Comparison of ENCODE assay signal across 19 cellular contexts in the genomic region with DNA sequence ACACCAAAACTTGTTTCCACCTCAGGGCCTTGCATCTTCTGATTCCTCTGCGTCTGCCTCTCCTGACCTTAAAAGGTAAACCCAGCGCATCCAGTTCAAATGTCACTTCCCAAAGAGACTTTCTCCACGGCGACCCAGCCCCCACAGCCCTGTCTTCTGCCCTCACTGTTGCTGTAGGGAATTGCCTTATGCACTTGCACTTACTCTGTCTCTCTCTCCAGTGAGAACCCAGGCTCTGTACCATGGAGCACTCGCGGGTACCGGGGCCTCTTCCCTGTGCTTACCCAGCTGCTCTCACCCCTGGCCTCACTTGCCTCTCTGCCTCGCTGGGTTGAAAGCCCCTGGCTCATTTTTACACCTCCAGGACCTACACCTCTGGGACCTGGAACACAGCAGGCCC. TPM values are rescaled to one million over a fixed set of nuclear protein-coding genes. Genes with fewer than 3 reads are reported as not detected.
DNase-seq lines count a peak whose midpoint lies in the region; ATAC-seq and TF ChIP-seq lines count a peak whose summit lies in the region.
"Had no signal": no experiment of that assay in that cellular context is flagged by ENCODE, and none has a peak within 500 bp of the region (broad histone marks: within the 10 kb centered on the region; RNA-seq: fewer than 3 reads in every experiment).

No MANE protein-coding gene starts in this region.

- H3K9me3 ChIP-seq in OCI-LY7 (ENCODE audit: low read length) (no peaks in the 10 kb centered on the region), duodenal mucosa (ENCODE audit: control insufficient read depth in 1 of 2, low read length in 2 of 2) (no peaks in the 10 kb centered on the region), mucosa of stomach (ENCODE audit: control insufficient read depth, low read length) (no peaks in the 10 kb centered on the region), sigmoid colon (no peaks in the 10 kb centered on the region)

- DNase-seq in OCI-LY7 (ENCODE audit: low spot score) (no peak), sigmoid colon (no peak), DMS153 (lab: John Stamatoyannopoulos, UW) (no peak), OCI-M2 (lab: John Stamatoyannopoulos, UW; ENCODE audit: unreplicated experiment) (no peak)
- DNase-seq: HCEC 1CT, NCI-H1436, NCI-H2029, NCI-H774, Right ventricle myocardium superior had no signal

- peak overlapping the region; percentile 36 to 51 for H3K9ac ChIP-seq in duodenal mucosa (ENCODE audit: low read depth in 1 of 2, low read length in 2 of 2)
- H3K9ac ChIP-seq in mucosa of stomach (ENCODE audit: low read length), result peak overlapping the region; percentile 20

- CTCF ChIA-PET in OCI-LY7 (lab: Charles Lee; ENCODE audit: unreplicated experiment), result no interaction called here

- H3K9me2 ChIP-seq in OCI-LY7 (ENCODE audit: insufficient read depth, low read length), result no peaks in the 10 kb centered on the region

- no peak for TF ChIP-seq EP300 in sigmoid colon (IDR thresholded peaks at IDR 0.05)

- H3K27ac ChIP-seq in OCI-LY7 (ENCODE audit: low read depth, low read length, poor library complexity, severe bottlenecking), result no peak overlapping the region
- peak overlapping the region; percentile 45 for H3K27ac ChIP-seq in duodenal mucosa (ENCODE audit: low read depth, low read length)
- H3K27ac ChIP-seq in sigmoid colon, result peak overlapping the region in 3 of 4 donors; percentile 77 to 84 (median 83)
- H3K27ac ChIP-seq: C4-2B, SK-N-MC had no signal

- H2AFZ ChIP-seq in OCI-LY7 (ENCODE audit: low read length), result peak overlapping the region; percentile 72; the same call in 1 of the 2 replicates

- POLR2A ChIA-PET in OCI-LY7 (lab: Charles Lee), result interaction anchor here (0.6 to 1.2 kb wide), 2 partner anchors 9 to 32 kb away, joined by 4 read pairs; no protein-coding TSS in a partner anchor

- no peaks in the 10 kb centered on the region for H4K20me1 ChIP-seq in OCI-LY7 (ENCODE audit: insufficient read depth, low read length)

- 35 to 65% methylated on average over 8 of the region's 8 CpGs for WGBS in sigmoid colon, 2 donors

- TF ChIP-seq CTCF in OCI-LY7 (conservative IDR thresholded peaks at IDR 0.05; ENCODE audit: low read length) (no peak), sigmoid colon (IDR thresholded peaks at IDR 0.05) (no peak)

- ATAC-seq in GM18907 (IDR thresholded peaks at IDR 0.05; ENCODE audit: unreplicated experiment), result no peak
- ATAC-seq in GM19397 (IDR thresholded peaks at IDR 0.05; ENCODE audit: unreplicated experiment), result no peak
- ATAC-seq: K562, Panc1 had no signal

- H3K4me2 ChIP-seq in OCI-LY7 (ENCODE audit: low read length), result peak overlapping the region; percentile 34; the same call in 1 of the 2 replicates

- intact Hi-C loops in OCI-LY7 (cut with micrococcal nuclease; ENCODE audit: unreplicated experiment) (no loop called here), sigmoid colon (cut with DNase I) (no loop called here)

- TF ChIP-seq POLR2A in sigmoid colon (IDR thresholded peaks at IDR 0.05), result no peak

- H3K4me1 ChIP-seq in OCI-LY7 (ENCODE audit: insufficient read depth, low read length, poor library complexity, severe bottlenecking) (peaks cover 64% of the 10 kb centered on the region), duodenal mucosa (ENCODE audit: control insufficient read depth in 1 of 2, insufficient read depth in 2 of 2, low read length in 2 of 2) (peaks cover 47 to 55% of the 10 kb centered on the region in 2 donors), mucosa of stomach (ENCODE audit: control insufficient read depth, insufficient read depth, low read length) (peaks cover 30% of the 10 kb centered on the region), sigmoid colon (peaks cover 0 to 50% (median 44%) of the 10 kb centered on the region in 4 donors)

- no TSS peak for BruUV-seq in OCI-LY7 (replicated peaks; lab: Mats Ljungman, UMichigan)

- H3K4me3 ChIP-seq in OCI-LY7 (ENCODE audit: low read depth, low read length, poor library complexity, severe bottlenecking) (no peak overlapping the region), duodenal mucosa (ENCODE audit: low read depth in 1 of 2, low read length in 2 of 2) (peak overlapping the region; percentile 37 to 51), mucosa of stomach (ENCODE audit: low read length) (no peak overlapping the region), sigmoid colon (no peak overlapping the region)
- H3K4me3 ChIP-seq: K562, SK-N-MC had no signal

- H3K27me3 ChIP-seq in duodenal mucosa (ENCODE audit: control insufficient read depth in 1 of 2, insufficient read depth in 2 of 2, low read length in 2 of 2) (peaks cover 4 to 7% of the 10 kb centered on the region in 2 donors), mucosa of stomach (ENCODE audit: control insufficient read depth, insufficient read depth, low read length) (peaks cover 11% of the 10 kb centered on the region), sigmoid colon (no peaks in the 10 kb centered on the region)

- no peaks in the 10 kb centered on the region for H3K79me2 ChIP-seq in OCI-LY7 (ENCODE audit: insufficient read depth, low read depth, low read length)

- no peaks in the 10 kb centered on the region for H3K36me3 ChIP-seq in OCI-LY7 (ENCODE audit: insufficient read depth, low read length)
- no peaks in the 10 kb centered on the region for H3K36me3 ChIP-seq in duodenal mucosa (ENCODE audit: control insufficient read depth in 1 of 2, insufficient read depth in 2 of 2, low read length in 2 of 2)
- H3K36me3 ChIP-seq in mucosa of stomach (ENCODE audit: control insufficient read depth, insufficient read depth, low read length), result no peaks in the 10 kb centered on the region
- H3K36me3 ChIP-seq in sigmoid colon, result no peaks in the 10 kb centered on the region

RNA-seq across cellular contexts. Expression of a gene that starts 48.4 kb away (rescaled TPM):
- not detected in 2 replicates for total RNA-seq in OCI-LY7 (2014; rRNA removed; shearing (Covaris generic))
- not detected in 2 replicates for total RNA-seq in OCI-LY7 (2022)
- total RNA-seq in sigmoid colon, result 1 to 10 TPM in 1 of 4 donors, not detected in 3; 1.4 TPM
- 100 to 1,000 TPM in 1 of 3 donors, 10 to 100 TPM in 2; 30.6 to 155 (median 64.0) TPM for polyA plus RNA-seq in sigmoid colon
- total RNA-seq: A673, K562, NCI-H460, Right ventricle myocardium superior had no signal
- polyA plus RNA-seq: K562 had no signal

Comparison
In these comparisons a context has a peak if more than half of its experiments do, and no peak if none do; other contexts are left out.
1. H3K4me3 ChIP-seq: peak in duodenal mucosa (2 of 2); none in OCI-LY7 (single experiment), mucosa of stomach (single experiment) and sigmoid colon (0 of 4).